Comparison of ENCODE assay signal across 38 cellular contexts in the genomic region with DNA sequence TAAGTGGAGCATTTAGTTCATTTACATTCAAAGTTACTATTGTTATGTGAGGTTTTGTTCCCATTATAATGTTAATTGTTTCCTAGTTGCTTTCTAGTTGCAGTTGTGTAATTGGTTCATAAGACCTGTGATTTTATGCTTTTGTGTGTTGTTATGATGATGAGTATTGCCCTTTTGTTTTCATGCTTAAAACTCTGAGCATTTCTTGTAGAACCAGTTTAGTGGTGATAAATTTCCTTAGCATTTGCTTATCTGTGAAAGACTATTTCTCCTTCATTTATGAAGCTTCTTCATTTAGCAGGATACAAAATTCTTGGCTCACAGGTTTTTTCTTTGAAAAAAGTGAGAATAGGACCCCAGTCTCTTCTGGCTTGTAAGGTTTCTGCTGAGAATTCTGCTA.
"Had no signal": no experiment of that assay in that cellular context is flagged by ENCODE, and none has a peak within 500 bp of the region (broad histone marks: within the 10 kb centered on the region; RNA-seq: fewer than 3 reads in every experiment).

No MANE protein-coding gene starts in this region.

- H3K36me3 ChIP-seq: adrenal gland, brain microvascular endothelial cell, breast epithelium, cardiac muscle cell had no signal

- H3K27ac Mint-ChIP-seq: activated B cell treated with CpG ODN at 0.5 μM for 24 hours; activated CD4-positive, alpha-beta memory T cell treated with anti-CD3 and anti-CD28 coated beads for 36 hours; activated CD4-positive, alpha-beta T cell treated with anti-CD3 and anti-CD28 coated beads, Interleukin-2, amount 10 ng/mL, durations not matched to agents 24 days and 14 days; activated CD8-positive, alpha-beta T cell treated with anti-CD3 and anti-CD28 coated beads for 36 hours; activated naive CD4-positive, alpha-beta T cell treated with anti-CD3 and anti-CD28 coated beads for 36 hours; activated naive CD4-positive, alpha-beta T cell treated with anti-CD3 and anti-CD28 coated beads, Interleukin-2, amount 50 U/mL, for 72 hours; activated naive CD8-positive, alpha-beta T cell treated with anti-CD3 and anti-CD28 coated beads for 36 hours; activated T-helper 1 cell treated with anti-CD3 and anti-CD28 coated beads, Interleukin-12 subunit alpha, Interleukin-12 subunit beta, Interleukin-2, Interleukin-4 antibody, amounts not matched to agents 30 ng/mL and 10 ng/mL and 1 ng/mL, durations not matched to agents 14 hours and 24 hours and 36 hours; activated T-helper 17 cell treated with anti-CD3 and anti-CD28 coated beads, Interleukin-2, amount 50 U/mL, for 72 hours; T-cell; T-helper 17 cell had no signal

- H3K4me1 ChIP-seq: adrenal gland, body of pancreas, breast epithelium had no signal

- H3K9me3 ChIP-seq: adrenal gland had no signal

- H3K36me3 Mint-ChIP-seq: activated CD4-positive, alpha-beta memory T cell treated with anti-CD3 and anti-CD28 coated beads for 36 hours; activated naive CD8-positive, alpha-beta T cell treated with anti-CD3 and anti-CD28 coated beads for 36 hours; T-cell had no signal

- ATAC-seq: activated CD8-positive, alpha-beta T cell treated with anti-CD3 and anti-CD28 coated beads for 36 hours; activated naive CD4-positive, alpha-beta T cell treated with anti-CD3 and anti-CD28 coated beads, Interleukin-2, amount 50 U/mL, for 72 hours; activated T-cell treated with anti-CD3 and anti-CD28 coated beads, Interleukin-2, amount 50 U/mL, for 4 hours; activated T-cell treated with anti-CD3 and anti-CD28 coated beads, Interleukin-2, amount 50 U/mL, for 72 hours; activated T-helper 17 cell treated with anti-CD3 and anti-CD28 coated beads, Interleukin-2, amount 50 U/mL, for 72 hours; body of pancreas; T-cell; T-helper 17 cell had no signal

- H3K4me1 Mint-ChIP-seq: activated B cell treated with CpG ODN at 0.5 μM for 24 hours; activated CD4-positive, alpha-beta T cell treated with anti-CD3 and anti-CD28 coated beads, Interleukin-2, amount 10 ng/mL, durations not matched to agents 24 days and 14 days; activated naive CD8-positive, alpha-beta T cell treated with anti-CD3 and anti-CD28 coated beads for 36 hours; activated T-helper 17 cell treated with anti-CD3 and anti-CD28 coated beads, Interleukin-2, amount 50 U/mL, for 72 hours; central memory CD8-positive, alpha-beta T cell; T-cell; T-helper 17 cell had no signal

- H3K27ac ChIP-seq: adrenal gland, body of pancreas, brain microvascular endothelial cell, breast epithelium, cardiac muscle cell, VCaP had no signal

- H3K27me3 Mint-ChIP-seq: activated B cell treated with CpG ODN at 0.5 μM for 24 hours; activated CD4-positive, alpha-beta memory T cell treated with anti-CD3 and anti-CD28 coated beads for 36 hours; activated CD4-positive, alpha-beta T cell treated with anti-CD3 and anti-CD28 coated beads, Interleukin-2, amount 10 ng/mL, durations not matched to agents 24 days and 14 days; activated CD8-positive, alpha-beta T cell treated with anti-CD3 and anti-CD28 coated beads for 36 hours; activated naive CD8-positive, alpha-beta T cell treated with anti-CD3 and anti-CD28 coated beads for 36 hours; activated T-helper 17 cell treated with anti-CD3 and anti-CD28 coated beads, Interleukin-2, amount 50 U/mL, for 72 hours; central memory CD8-positive, alpha-beta T cell; T-cell; T-helper 17 cell had no signal

- H3K4me3 Mint-ChIP-seq: activated B cell treated with CpG ODN at 0.5 μM for 24 hours; activated CD4-positive, alpha-beta memory T cell treated with anti-CD3 and anti-CD28 coated beads for 36 hours; activated CD4-positive, alpha-beta T cell treated with anti-CD3 and anti-CD28 coated beads, Interleukin-2, amount 10 ng/mL, durations not matched to agents 24 days and 14 days; activated CD8-positive, alpha-beta T cell treated with anti-CD3 and anti-CD28 coated beads for 36 hours; activated naive CD4-positive, alpha-beta T cell treated with anti-CD3 and anti-CD28 coated beads for 36 hours; activated naive CD8-positive, alpha-beta T cell treated with anti-CD3 and anti-CD28 coated beads for 36 hours; activated T-cell treated with anti-CD3 and anti-CD28 coated beads, Interleukin-2, amount 50 U/mL, for 4 hours; activated T-cell treated with anti-CD3 and anti-CD28 coated beads, Interleukin-2, amount 50 U/mL, for 72 hours; activated T-helper 1 cell treated with anti-CD3 and anti-CD28 coated beads, Interleukin-12 subunit alpha, Interleukin-12 subunit beta, Interleukin-2, Interleukin-4 antibody, amounts not matched to agents 30 ng/mL and 10 ng/mL and 1 ng/mL, durations not matched to agents 14 hours and 24 hours and 36 hours; activated T-helper 17 cell treated with anti-CD3 and anti-CD28 coated beads, Interleukin-2, amount 50 U/mL, for 72 hours; central memory CD8-positive, alpha-beta T cell; T-cell; T-helper 17 cell had no signal

- H3K27me3 ChIP-seq: adrenal gland, body of pancreas, brain microvascular endothelial cell, breast epithelium, cardiac muscle cell had no signal

- H3K4me3 ChIP-seq: adrenal gland, body of pancreas, breast epithelium, cardiac muscle cell had no signal

- FAIRE-seq: astrocyte, TTC549 had no signal

- DNase-seq: activated B cell treated with CpG ODN at 0.5 μM for 24 hours; activated CD4-positive, alpha-beta memory T cell treated with anti-CD3 and anti-CD28 coated beads for 36 hours; activated CD4-positive, alpha-beta T cell treated with anti-CD3 and anti-CD28 coated beads for 4 hours; activated CD4-positive, alpha-beta T cell treated with anti-CD3 and anti-CD28 coated beads, Interleukin-2, amount 10 ng/mL, durations not matched to agents 24 days and 14 days; activated CD4-positive, alpha-beta T cell treated with anti-CD3 and anti-CD28 coated beads, Interleukin-2, amount 50 U/mL, for 1 hour; activated CD4-positive, alpha-beta T cell treated with anti-CD3 and anti-CD28 coated beads, Interleukin-2, amount 50 U/mL, for 4 hours; activated CD4-positive, CD25-positive, alpha-beta regulatory T cell treated with anti-CD3 and anti-CD28 coated beads, Interleukin-2, amount 50 U/mL, for 72 hours; activated CD8-positive, alpha-beta memory T cell treated with anti-CD3 and anti-CD28 coated beads, Interleukin-2, amount 50 U/mL, for 4 hours; activated CD8-positive, alpha-beta T cell treated with anti-CD3 and anti-CD28 coated beads for 36 hours; activated effector memory CD4-positive, alpha-beta T cell treated with anti-CD3 and anti-CD28 coated beads, Interleukin-2, amount 50 U/mL, for 16 hours; activated gamma-delta T cell treated with Interleukin-2 at 50 U/mL for 16 hours; activated naive CD4-positive, alpha-beta T cell; activated naive CD4-positive, alpha-beta T cell treated with anti-CD3 and anti-CD28 coated beads for 36 hours; activated naive CD4-positive, alpha-beta T cell treated with anti-CD3 and anti-CD28 coated beads, Interleukin-2, amount 50 U/mL, for 16 hours; activated naive CD8-positive, alpha-beta T cell treated with anti-CD3 and anti-CD28 coated beads for 36 hours; activated T-cell treated with anti-CD3 and anti-CD28 coated beads for 4 hours; activated T-cell treated with anti-CD3 and anti-CD28 coated beads, Interleukin-2, amount 50 U/mL, for 1 hour; activated T-cell treated with anti-CD3 and anti-CD28 coated beads, Interleukin-2, amount 50 U/mL, for 4 hours; activated T-cell treated with anti-CD3 and anti-CD28 coated beads, Interleukin-2, amount 50 U/mL, for 72 hours; adrenal gland; amniotic stem cell; aorta; body of pancreas; brain microvascular endothelial cell; caudate nucleus; cerebellar nuclear complex; T-cell; T-helper 17 cell; T1000 had no signal
